In genomic region chr21:38830667-38831525, GRCh38 we compare ENCODE assay signal across 8 cellular contexts. TPM values are rescaled to one million over a fixed set of nuclear protein-coding genes. Genes with fewer than 3 reads are reported as not detected.
DNase-seq lines count a peak whose midpoint lies in the region; ATAC-seq and TF ChIP-seq lines count a peak whose summit lies in the region.

No MANE protein-coding gene starts in this region.

- H3K4me1 ChIP-seq in DND-41 (ENCODE audit: insufficient read depth, low read length): peaks cover 16% of the 10 kb centered on the region

- peak overlapping the region; percentile 3; the same call in 1 of the 2 replicates for H2AFZ ChIP-seq in DND-41 (ENCODE audit: low read depth, low read length)

- H3K27ac ChIP-seq in DND-41 (ENCODE audit: low read length): peak overlapping the region; percentile 48

- H3K79me2 ChIP-seq in DND-41 (ENCODE audit: insufficient read depth, low read length): no peaks in the 10 kb centered on the region

- H3K27me3 ChIP-seq in DND-41 (ENCODE audit: insufficient read depth, low read length, poor library complexity): no peaks in the 10 kb centered on the region

- no peaks in the 10 kb centered on the region for H4K20me1 ChIP-seq in DND-41 (ENCODE audit: insufficient read depth, low read length)

- H3K4me2 ChIP-seq in DND-41 (ENCODE audit: insufficient read depth, low read length): peak overlapping the region; percentile 25

- no peak for ATAC-seq in DND-41 (ENCODE audit: insufficient read depth, low read depth)
- ATAC-seq in GM21423 (IDR thresholded peaks at IDR 0.05; ENCODE audit: unreplicated experiment): peak; percentile 83
- ATAC-seq in HG03521 (IDR thresholded peaks at IDR 0.05; ENCODE audit: unreplicated experiment): peak; percentile 71
- ATAC-seq in left colon: peak; percentile 53

- H3K36me3 ChIP-seq in DND-41 (ENCODE audit: insufficient read depth, low read length): no peaks in the 10 kb centered on the region

- intact Hi-C loops in left colon (cut with DNase I, micrococcal nuclease): no loop called here

- H3K4me3 ChIP-seq in DND-41 (ENCODE audit: low read depth in 1 of 2, low read length in 2 of 2): no peak overlapping the region

- H3K9me3 ChIP-seq in DND-41 (ENCODE audit: insufficient read depth, low read length, severe bottlenecking): peaks cover 3% of the 10 kb centered on the region

- no peak for TF ChIP-seq CTCF in DND-41 (IDR thresholded peaks at IDR 0.05; ENCODE audit: borderline replicate concordance, extremely low read depth, low read length, poor library complexity, severe bottlenecking)

- no peak overlapping the region for H3K9ac ChIP-seq in DND-41 (ENCODE audit: low read depth, low read length)

- DNase-seq in DND-41: no peak
- DNase-seq in left colon: no peak
- DNase-seq in NCI-H69 (lab: John Stamatoyannopoulos, UW): no peak
- DNase-seq in HUDEP-2 (lab: John Stamatoyannopoulos, UW; ENCODE audit: unreplicated experiment in 76 of 76): no peak
- DNase-seq in NCI-H1092 treated with DMSO at 0.1 percent for 48 hours (lab: John Stamatoyannopoulos, UW): no peak
- no peak for DNase-seq in HCEC 1CT

RNA-seq across cellular contexts. Expression of gene ETS2, which starts 25.2 kb away (rescaled TPM):
- 100 to 1,000 TPM; 158 to 274 TPM for total RNA-seq in left colon
